Comparison of ENCODE assay signal across 8 cellular contexts in genomic region chr11:134276396-134277175, GRCh38. TPM values are rescaled to one million over a fixed set of nuclear protein-coding genes. Genes with fewer than 3 reads are reported as not detected.
DNase-seq lines count a peak whose midpoint lies in the region; ATAC-seq and TF ChIP-seq lines count a peak whose summit lies in the region.

No MANE protein-coding gene starts in this region.

- 1 to 2% (median 1%) methylated on average over 51 to 88 of the region's 88 CpGs for WGBS in psoas muscle, 3 donors

- peaks cover 62% of the 10 kb centered on the region for H3K27me3 ChIP-seq in cardiac muscle cell
- peaks cover 78% of the 10 kb centered on the region for H3K27me3 ChIP-seq in RWPE2 (ENCODE audit: insufficient read depth, poor library complexity, severe bottlenecking)
- peaks cover 2 to 77% (median 28%) of the 10 kb centered on the region in 3 donors for H3K27me3 ChIP-seq in psoas muscle (ENCODE audit: insufficient read depth in 3 of 3, low read length in 2 of 3)

- no peaks in the 10 kb centered on the region for H3K9me3 ChIP-seq in cardiac muscle cell (ENCODE audit: low read depth)
- H3K9me3 ChIP-seq in RWPE2 (ENCODE audit: severe bottlenecking) = no peaks in the 10 kb centered on the region
- H3K9me3 ChIP-seq in psoas muscle = no peaks in the 10 kb centered on the region

- H3K4me1 ChIP-seq in cardiac muscle cell (ENCODE audit: low read depth) (no peaks in the 10 kb centered on the region), RWPE2 (ENCODE audit: insufficient read depth, poor library complexity, severe bottlenecking) (no peaks in the 10 kb centered on the region), psoas muscle (peaks cover 3% of the 10 kb centered on the region)

- TF ChIP-seq CTCF in cardiac muscle cell (IDR thresholded peaks at IDR 0.05; ENCODE audit: low read depth, low read length) = no peak
- TF ChIP-seq CTCF in RWPE2 (IDR thresholded peaks at IDR 0.05; ENCODE audit: poor library complexity, severe bottlenecking) = peak; percentile 34
- no peak for TF ChIP-seq CTCF in epithelial cell of proximal tubule (conservative IDR thresholded peaks at IDR 0.05; ENCODE audit: low read depth, low read length)
- no peak for TF ChIP-seq CTCF in psoas muscle (IDR thresholded peaks at IDR 0.05)

- H3K36me3 ChIP-seq in cardiac muscle cell (no peaks in the 10 kb centered on the region), RWPE2 (ENCODE audit: low read depth) (no peaks in the 10 kb centered on the region), psoas muscle (ENCODE audit: insufficient read depth in 1 of 2, low read depth in 1 of 2) (no peaks in the 10 kb centered on the region)

- peak overlapping the region; percentile 31 for H3K4me3 ChIP-seq in cardiac muscle cell
- peak overlapping the region; percentile 11 for H3K4me3 ChIP-seq in RWPE2 (ENCODE audit: severe bottlenecking)
- peak overlapping the region; percentile 29 for H3K4me3 ChIP-seq in epithelial cell of proximal tubule (ENCODE audit: low read depth, low read length)
- peak overlapping the region; percentile 56 for H3K4me3 ChIP-seq in psoas muscle

- ATAC-seq in left ventricle myocardium superior (no peak), RWPE2 (ENCODE audit: low read depth) (no peak; the same call in 2 of the 3 replicates), psoas muscle (peak in 2 of 4 donors; percentile 7 to 22), GM21723 (IDR thresholded peaks at IDR 0.05; ENCODE audit: unreplicated experiment) (no peak), GM18873 (IDR thresholded peaks at IDR 0.05; ENCODE audit: low FRiP score, unreplicated experiment) (no peak)

- DNase-seq in cardiac muscle cell (ENCODE audit: low read depth in 1 of 2, low spot score in 1 of 2) (no peak), left ventricle myocardium superior (no peak), RWPE2 (ENCODE audit: low spot score) (no peak), epithelial cell of proximal tubule (ENCODE audit: low read depth) (no peak), psoas muscle (no peak), SKM-1 treated with dmso at 0.1 percent for 144 hours (lab: John Stamatoyannopoulos, UW; ENCODE audit: unreplicated experiment) (no peak)

- H3K27ac ChIP-seq in cardiac muscle cell = no peak overlapping the region
- H3K27ac ChIP-seq in RWPE2 (ENCODE audit: poor library complexity, severe bottlenecking) = no peak overlapping the region
- H3K27ac ChIP-seq in psoas muscle = no peak overlapping the region

- intact Hi-C loops in left ventricle myocardium superior (cut with micrococcal nuclease) = no loop called here
- intact Hi-C loops in psoas muscle (cut with DNase I) = no loop called here

RNA-seq across cellular contexts. Expression of gene GLB1L3, which starts 0.4 kb away (rescaled TPM):
- not detected in 2 replicates for total RNA-seq in cardiac muscle cell
- not detected in 2 replicates for polyA plus RNA-seq in cardiac muscle cell
- not detected for total RNA-seq in left ventricle myocardium superior
- total RNA-seq in epithelial cell of proximal tubule = 0.17 TPM in 1 of 2 replicates, not detected in the other
- total RNA-seq in psoas muscle = not detected
- polyA plus RNA-seq in psoas muscle = not detected

RNA-seq across cellular contexts. Expression of gene ACAD8, which starts 23.2 kb away (rescaled TPM):
- total RNA-seq in cardiac muscle cell (45.7 and 55.7 TPM in 2 replicates), left ventricle myocardium superior (40.9 TPM), epithelial cell of proximal tubule (15.6 and 18.1 TPM in 2 replicates), psoas muscle (10 to 100 TPM; 22.9 to 33.9 (median 30.1) TPM)
- polyA plus RNA-seq in cardiac muscle cell (52.4 and 70.4 TPM in 2 replicates), psoas muscle (10 to 100 TPM; 20.4 to 34.6 (median 28.2) TPM)

RNA-seq across cellular contexts. Expression of gene THYN1, which starts 23.4 kb away (rescaled TPM):
- total RNA-seq in cardiac muscle cell = 87.4 and 90.2 TPM in 2 replicates
- polyA plus RNA-seq in cardiac muscle cell = 123 and 145 TPM in 2 replicates
- total RNA-seq in left ventricle myocardium superior = 39.5 TPM
- 51.6 and 69.2 TPM in 2 replicates for total RNA-seq in epithelial cell of proximal tubule
- total RNA-seq in psoas muscle = 10 to 100 TPM; 14.9 to 31.6 (median 16.8) TPM
- polyA plus RNA-seq in psoas muscle = 10 to 100 TPM; 20.4 to 33.5 (median 26.9) TPM

RNA-seq across cellular contexts. Expression of gene VPS26B, which starts 52.1 kb away (rescaled TPM):
- 49.4 and 56.5 TPM in 2 replicates for total RNA-seq in cardiac muscle cell
- 43.9 and 46.9 TPM in 2 replicates for polyA plus RNA-seq in cardiac muscle cell
- 41.9 TPM for total RNA-seq in left ventricle myocardium superior
- total RNA-seq in epithelial cell of proximal tubule = 17.8 and 23.1 TPM in 2 replicates
- 10 to 100 TPM; 12.2 to 21.8 (median 18.5) TPM for total RNA-seq in psoas muscle
- polyA plus RNA-seq in psoas muscle = 10 to 100 TPM; 14.0 to 34.8 (median 22.7) TPM

RNA-seq across cellular contexts. Expression of gene NCAPD3, which starts 52.8 kb away (rescaled TPM):
- total RNA-seq in cardiac muscle cell (17.1 and 19.0 TPM in 2 replicates), left ventricle myocardium superior (9.7 TPM), epithelial cell of proximal tubule (16.2 and 27.9 TPM in 2 replicates), psoas muscle (1 to 10 TPM; 5.3 to 7.6 (median 5.7) TPM)
- polyA plus RNA-seq in cardiac muscle cell (12.6 and 20.8 TPM in 2 replicates), psoas muscle (1 to 10 TPM; 2.8 to 8.7 (median 3.0) TPM)
